7 cellular contexts compared by ENCODE assay signal in genomic region chr1:9129391-9130041, GRCh38. TPM values are rescaled to one million over a fixed set of nuclear protein-coding genes. Genes with fewer than 3 reads are reported as not detected.
DNase-seq lines count a peak whose midpoint lies in the region; ATAC-seq lines count a peak whose summit lies in the region.

No MANE protein-coding gene starts in this region.

- DNase-seq in NCI-H2227 treated with DMSO at 0.1 percent for 48 hours (lab: John Stamatoyannopoulos, UW) (peak; percentile 72), mesenteric fat pad (ENCODE audit: low spot score) (peak; percentile 94)
- peak; percentile 81 to 83 for DNase-seq in activated CD4-positive, alpha-beta T cell treated with anti-CD3 and anti-CD28 coated beads, Interleukin-2, amount 50 U/mL, for 4 hours
- peak; percentile 80 for DNase-seq in effector CD4-positive, alpha-beta T cell
- DNase-seq in stimulated activated CD8-positive, alpha-beta memory T cell treated with anti-CD3 and anti-CD28 coated beads, Interleukin-2, amount 100 ng/mL, for 48 hours (ENCODE audit: low read depth in 2 of 2): peak; percentile 62 to 83

- ATAC-seq in GM18517 (IDR thresholded peaks at IDR 0.05; ENCODE audit: unreplicated experiment) (peak; percentile 43), HG02870 (IDR thresholded peaks at IDR 0.05; ENCODE audit: unreplicated experiment) (peak; percentile 44)

RNA-seq across cellular contexts. Expression of gene GPR157, which starts 0.6 kb away (rescaled TPM):
- 15.5 TPM for total RNA-seq in mesenteric fat pad

Comparison
In these comparisons a context has a peak if more than half of its experiments do, and no peak if none do; other contexts are left out.
1. Peak in every context shown above with its lines: DNase-seq and ATAC-seq.